ENCODE assay signal across 14 cellular contexts in genomic region chr12:25591132-25591531, GRCh38. TPM values are rescaled to one million over a fixed set of nuclear protein-coding genes. Genes with fewer than 3 reads are reported as not detected.
DNase-seq lines count a peak whose midpoint lies in the region; ATAC-seq, FAIRE-seq and TF ChIP-seq lines count a peak whose summit lies in the region.
"Had no signal": no experiment of that assay in that cellular context is flagged by ENCODE, and none has a peak within 500 bp of the region (broad histone marks: within the 10 kb centered on the region; RNA-seq: fewer than 3 reads in every experiment).

No MANE protein-coding gene starts in this region.

- H4K20me1 ChIP-seq in Loucy (ENCODE audit: insufficient read depth, low read length, poor library complexity, severe bottlenecking) = no peaks in the 10 kb centered on the region

- H3K18ac ChIP-seq in mesenchymal stem cell (ENCODE audit: low read depth in 1 of 2, low read length in 2 of 2) = no peak overlapping the region

- H3K14ac ChIP-seq in mesenchymal stem cell (ENCODE audit: low read length in 2 of 2) = no peak overlapping the region

- H3K9me3 ChIP-seq in Loucy (ENCODE audit: insufficient read depth, low read depth, low read length) = peaks cover 8% of the 10 kb centered on the region; the same call in 1 of the 2 replicates
- peaks cover 38% of the 10 kb centered on the region for H3K9me3 ChIP-seq in mesenchymal stem cell (ENCODE audit: control insufficient read depth, low read length)
- H3K9me3 ChIP-seq: pancreas had no signal

- no peaks in the 10 kb centered on the region for H3K9me2 ChIP-seq in Loucy (replicated peaks; ENCODE audit: low read depth, low read length)

- H3K4me3 ChIP-seq in Loucy (ENCODE audit: low read length, poor library complexity, severe bottlenecking) (no peak overlapping the region), bronchial epithelial cell (ENCODE audit: low read depth, low read length) (no peak overlapping the region), mesenchymal stem cell (ENCODE audit: insufficient read depth in 1 of 2, low read depth in 1 of 2, low read length in 2 of 2) (no peak overlapping the region)
- H3K4me3 ChIP-seq: HAP-1, pancreas had no signal

- H3K23ac ChIP-seq in mesenchymal stem cell (ENCODE audit: low read length in 2 of 2) = no peak overlapping the region

- no peak for ATAC-seq in HG03175 (IDR thresholded peaks at IDR 0.05; ENCODE audit: unreplicated experiment)
- no peak for ATAC-seq in activated CD8-positive, alpha-beta T cell treated with anti-CD3 and anti-CD28 coated beads, Interleukin-2, amount 10 ng/mL, durations not matched to agents 7 days and 5 days
- ATAC-seq: left ventricle myocardium superior, pancreas had no signal

- H3K36me3 Mint-ChIP-seq in activated CD8-positive, alpha-beta T cell treated with anti-CD3 and anti-CD28 coated beads, Interleukin-2, amount 10 ng/mL, durations not matched to agents 7 days and 5 days (ENCODE audit: low read depth) = peaks cover 34% of the 10 kb centered on the region

- H3F3A ChIP-seq in Loucy (ENCODE audit: low read depth) = no peaks in the 10 kb centered on the region

- CTCF ChIA-PET in activated CD8-positive, alpha-beta T cell treated with anti-CD3 and anti-CD28 coated beads, Interleukin-2, amount 10 ng/mL, durations not matched to agents 7 days and 5 days (lab: Charles Lee) = no interaction called here

- no peak overlapping the region for H3K27ac Mint-ChIP-seq in activated CD8-positive, alpha-beta T cell treated with anti-CD3 and anti-CD28 coated beads, Interleukin-2, amount 10 ng/mL, durations not matched to agents 7 days and 5 days

- H3K9ac ChIP-seq in Loucy (ENCODE audit: low read depth, low read length, poor library complexity, severe bottlenecking) (peak overlapping the region; percentile 62), mesenchymal stem cell (ENCODE audit: low read length) (no peak overlapping the region)

- peaks cover 31% of the 10 kb centered on the region for H3K9me3 Mint-ChIP-seq in activated CD8-positive, alpha-beta T cell treated with anti-CD3 and anti-CD28 coated beads, Interleukin-2, amount 10 ng/mL, durations not matched to agents 7 days and 5 days (ENCODE audit: insufficient read depth)

- H3K79me2 ChIP-seq in Loucy (ENCODE audit: insufficient read depth, low read length) = no peaks in the 10 kb centered on the region

- H3K4me3 Mint-ChIP-seq in activated CD8-positive, alpha-beta T cell treated with anti-CD3 and anti-CD28 coated beads, Interleukin-2, amount 10 ng/mL, durations not matched to agents 7 days and 5 days = no peak overlapping the region

- FAIRE-seq in bronchial epithelial cell (lab: Jason Lieb, UNC) = no peak
- FAIRE-seq: pancreas had no signal

- H3K4me2 ChIP-seq in Loucy (ENCODE audit: low read depth, low read length, poor library complexity, severe bottlenecking) (peak overlapping the region; percentile 52), mesenchymal stem cell (ENCODE audit: low read length, poor library complexity, severe bottlenecking) (no peak overlapping the region)

- H3K79me1 ChIP-seq in mesenchymal stem cell (replicated peaks; ENCODE audit: low read length, poor library complexity, severe bottlenecking) = no peaks in the 10 kb centered on the region

- no peaks in the 10 kb centered on the region for H3K27me3 ChIP-seq in Loucy (ENCODE audit: insufficient read depth, low read length, poor library complexity, severe bottlenecking)
- no peaks in the 10 kb centered on the region for H3K27me3 ChIP-seq in bronchial epithelial cell (ENCODE audit: control insufficient read depth, insufficient read depth, low read length)
- H3K27me3 ChIP-seq in mesenchymal stem cell (ENCODE audit: control insufficient read depth in 1 of 2, insufficient read depth in 1 of 2, low read length in 2 of 2) = no peaks in the 10 kb centered on the region
- H3K27me3 ChIP-seq: pancreas had no signal

- TF ChIP-seq CTCF in Loucy (conservative IDR thresholded peaks at IDR 0.05; ENCODE audit: low read length) (peak; percentile 82), bronchial epithelial cell (IDR thresholded peaks at IDR 0.05; ENCODE audit: insufficient read depth, low read length, severe bottlenecking) (peak; percentile 17)

- H3K27me3 Mint-ChIP-seq in activated CD8-positive, alpha-beta T cell treated with anti-CD3 and anti-CD28 coated beads, Interleukin-2, amount 10 ng/mL, durations not matched to agents 7 days and 5 days (ENCODE audit: low read depth) = no peaks in the 10 kb centered on the region

- no peak overlapping the region for H3K27ac ChIP-seq in mesenchymal stem cell (ENCODE audit: low read length, poor library complexity, severe bottlenecking)
- H3K27ac ChIP-seq: pancreas had no signal

- no peak overlapping the region for H2BK12ac ChIP-seq in mesenchymal stem cell (ENCODE audit: low read length in 2 of 2)

- H3K4ac ChIP-seq in mesenchymal stem cell (ENCODE audit: low read depth in 1 of 2, low read length in 2 of 2) = no peak overlapping the region

- H2AFZ ChIP-seq in Loucy (ENCODE audit: low read length) = peak overlapping the region; percentile 37
- no peak overlapping the region for H2AFZ ChIP-seq in mesenchymal stem cell (ENCODE audit: low read depth, low read length)

- no peak overlapping the region for H2BK5ac ChIP-seq in mesenchymal stem cell (ENCODE audit: low read depth, low read length, poor library complexity, severe bottlenecking)

- POLR2A ChIA-PET in activated CD8-positive, alpha-beta T cell treated with anti-CD3 and anti-CD28 coated beads, Interleukin-2, amount 10 ng/mL, durations not matched to agents 7 days and 5 days (lab: Charles Lee) = no interaction called here

- H3K36me3 ChIP-seq in Loucy (ENCODE audit: insufficient read depth, low read length) (no peaks in the 10 kb centered on the region), bronchial epithelial cell (ENCODE audit: control insufficient read depth, insufficient read depth, low read length) (no peaks in the 10 kb centered on the region), mesenchymal stem cell (ENCODE audit: control insufficient read depth in 1 of 2, insufficient read depth in 2 of 2, low read depth in 1 of 2, low read length in 2 of 2) (no peaks in the 10 kb centered on the region)
- H3K36me3 ChIP-seq: HAP-1, pancreas had no signal

- DNase-seq in EH (ENCODE audit: low read depth) (peak; percentile 6), bronchial epithelial cell (ENCODE audit: low read depth) (no peak), mesenchymal stem cell (peak; percentile 5), KG1 (lab: John Stamatoyannopoulos, UW) (no peak), NCI-H2029 (lab: John Stamatoyannopoulos, UW) (no peak)
- no peak for DNase-seq in activated CD8-positive, alpha-beta T cell treated with anti-CD3 and anti-CD28 coated beads, Interleukin-2, amount 10 ng/mL, durations not matched to agents 7 days and 5 days
- DNase-seq: cerebellar nuclear complex, Karpas-422, left ventricle myocardium superior, pancreas had no signal

- no peak overlapping the region for H2AK5ac ChIP-seq in mesenchymal stem cell (ENCODE audit: low read length, severe bottlenecking)

- H4K91ac ChIP-seq in mesenchymal stem cell (ENCODE audit: low read length) = no peak overlapping the region

- H4K8ac ChIP-seq in mesenchymal stem cell (ENCODE audit: low read length) = no peak overlapping the region

- no peak overlapping the region for H2BK15ac ChIP-seq in mesenchymal stem cell (ENCODE audit: low read depth, poor library complexity, severe bottlenecking)

- H3K4me1 Mint-ChIP-seq in activated CD8-positive, alpha-beta T cell treated with anti-CD3 and anti-CD28 coated beads, Interleukin-2, amount 10 ng/mL, durations not matched to agents 7 days and 5 days (ENCODE audit: low read depth) = peaks cover 47% of the 10 kb centered on the region

- H2BK120ac ChIP-seq in mesenchymal stem cell (ENCODE audit: low read depth, low read length) = no peak overlapping the region

- H3K4me1 ChIP-seq in Loucy (ENCODE audit: insufficient read depth, low read length, poor library complexity, severe bottlenecking) (peaks cover 34% of the 10 kb centered on the region), mesenchymal stem cell (ENCODE audit: control insufficient read depth, insufficient read depth, low read depth, low read length) (no peaks in the 10 kb centered on the region)
- H3K4me1 ChIP-seq: HAP-1, pancreas had no signal

RNA-seq across cellular contexts. Expression of gene LMNTD1, which starts 38.0 kb away (rescaled TPM):
- 0.13 TPM in 1 of 2 replicates, not detected in the other for total RNA-seq in bronchial epithelial cell
- not detected for polyA plus RNA-seq in mesenchymal stem cell (2013, experiment 1 of 2)
- polyA plus RNA-seq in mesenchymal stem cell (2013, experiment 2 of 2) = not detected
- not detected for total RNA-seq in activated CD8-positive, alpha-beta T cell treated with anti-CD3 and anti-CD28 coated beads, Interleukin-2, amount 10 ng/mL, durations not matched to agents 7 days and 5 days
- total RNA-seq: activated T-helper 2 cell treated with anti-CD3 and anti-CD28 coated beads, Interferon-gamma antibody, Interleukin-2, Interleukin-4, amounts not matched to agents 10 μg/mL and 5 μg/mL and 100 μg/mL, durations not matched to agents 14 hours and 24 hours and 36 hours; left ventricle myocardium superior had no signal

Comparison
In these comparisons a context has a peak if more than half of its experiments do, and no peak if none do; other contexts are left out.
1. DNase-seq: peak in EH (single experiment) and mesenchymal stem cell (single experiment); none in bronchial epithelial cell (single experiment), KG1 (single experiment), NCI-H2029 (single experiment) and activated CD8-positive, alpha-beta T cell treated with anti-CD3 and anti-CD28 coated beads, Interleukin-2, amount 10 ng/mL, durations not matched to agents 7 days and 5 days (single experiment).